In the genomic region with DNA sequence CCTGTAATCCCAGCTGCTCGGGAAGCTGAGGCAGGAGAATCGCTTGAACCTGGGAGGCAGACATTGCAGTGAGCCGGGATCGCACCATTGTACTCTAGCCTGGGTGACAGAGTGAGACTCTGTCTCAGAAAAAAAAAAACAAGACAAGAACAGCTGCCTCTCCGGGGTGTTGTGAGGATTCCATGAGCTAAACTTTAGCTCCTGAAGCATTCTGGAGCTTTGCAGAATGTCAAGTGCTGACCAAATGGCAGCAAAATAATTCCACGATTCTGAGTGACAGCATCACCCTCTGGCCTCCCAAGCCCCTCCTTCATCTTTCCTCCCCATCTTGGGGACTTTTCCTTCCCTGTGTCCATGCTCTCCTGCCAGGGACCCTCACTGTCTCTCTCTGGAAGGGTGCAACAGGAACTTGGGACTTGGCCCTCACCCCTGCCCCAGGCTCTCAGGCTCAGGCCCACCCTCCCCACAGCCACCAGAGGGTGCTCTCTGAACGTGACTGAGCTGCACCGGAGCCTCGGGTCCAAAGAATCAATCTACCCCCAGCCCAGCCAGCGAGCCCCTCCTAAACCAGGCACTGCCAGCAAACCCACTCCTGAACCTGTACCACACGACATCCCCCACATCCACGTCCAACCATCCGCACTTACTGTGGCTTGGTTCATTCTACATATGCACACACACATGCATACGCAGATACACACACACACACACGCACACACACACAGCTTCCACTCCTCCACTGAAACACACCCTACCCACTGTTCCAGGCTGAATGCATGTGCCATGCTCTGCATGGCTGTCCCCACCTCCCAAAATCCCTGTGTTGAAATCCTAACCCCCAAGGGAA, we compare ENCODE assay signal across 1 cellular context.
TF ChIP-seq lines count a peak whose summit lies in the region.

No MANE protein-coding gene starts in this region.

TF ChIP-seq in HEK293, 187 proteins besides CTCF, POLR2A, EP300 and RAD21 (continued from another document and continues in another):
- TF ChIP-seq ZSCAN30 (tag by site-specific recombination; IDR thresholded peaks at IDR 0.05) (no peak), GLIS2 (tag by site-specific recombination; IDR thresholded peaks at IDR 0.05) (no peak), ZNF366 (tag by site-specific recombination; conservative IDR thresholded peaks at IDR 0.05) (no peak), ZSCAN5A (tag by site-specific recombination; IDR thresholded peaks at IDR 0.05) (no peak), ZNF19 (tag by site-specific recombination; IDR thresholded peaks at IDR 0.05; ENCODE audit: low read depth) (no peak), GLI2 (tag by site-specific recombination; IDR thresholded peaks at IDR 0.05; ENCODE audit: borderline replicate concordance, low read depth) (no peak), KLF10 (tag by site-specific recombination; IDR thresholded peaks at IDR 0.05) (no peak), KLF16 (tag by site-specific recombination; IDR thresholded peaks at IDR 0.05) (no peak), ZNF76 (tag by site-specific recombination; IDR thresholded peaks at IDR 0.05; ENCODE audit: borderline replicate concordance, low read depth) (no peak), ZNF169 (tag by site-specific recombination; IDR thresholded peaks at IDR 0.05) (no peak), ZNF133 (tag by site-specific recombination; IDR thresholded peaks at IDR 0.05) (no peak), ZNF112 (tag by site-specific recombination; IDR thresholded peaks at IDR 0.05) (no peak), ZIC2 (tag by site-specific recombination; IDR thresholded peaks at IDR 0.05) (no peak), ZNF560 (tag by site-specific recombination; IDR thresholded peaks at IDR 0.05; ENCODE audit: borderline replicate concordance) (no peak), ZNF707 (tag by site-specific recombination; IDR thresholded peaks at IDR 0.05) (no peak; the same call in 1 of the 2 replicates), ZNF214 (tag by site-specific recombination; IDR thresholded peaks at IDR 0.05; ENCODE audit: borderline replicate concordance) (no peak), ELK4 (IDR thresholded peaks at IDR 0.05; ENCODE audit: borderline replicate concordance, low read depth, low read length) (no peak), ZNF660 (tag by site-specific recombination; IDR thresholded peaks at IDR 0.05) (no peak), KLF9 (tag by site-specific recombination; IDR thresholded peaks at IDR 0.05; ENCODE audit: low read depth) (peak; percentile 31; the same call in 1 of the 2 replicates), ZNF629 (tag by site-specific recombination; IDR thresholded peaks at IDR 0.05) (no peak), MEIS1 (CRISPR knock-in tag; IDR thresholded peaks at IDR 0.05; ENCODE audit: borderline replicate concordance) (no peak), ZNF529 (tag by site-specific recombination; IDR thresholded peaks at IDR 0.05; ENCODE audit: insufficient replicate concordance) (no peak), ZNF558 (tag by site-specific recombination; IDR thresholded peaks at IDR 0.05) (no peak), ZNF514 (tag by site-specific recombination; IDR thresholded peaks at IDR 0.05) (no peak), ZNF585B (tag by site-specific recombination; IDR thresholded peaks at IDR 0.05) (no peak), ZNF473 (tag by site-specific recombination; IDR thresholded peaks at IDR 0.05) (no peak), ZEB2 (tag by site-specific recombination; IDR thresholded peaks at IDR 0.05) (0 out of 2 replicates have a peak, but pooled peaks have one; percentile 26), ZNF426 (tag by site-specific recombination; IDR thresholded peaks at IDR 0.05) (no peak), HOXD13 (CRISPR knock-in tag; IDR thresholded peaks at IDR 0.05; ENCODE audit: borderline replicate concordance) (no peak), ZNF777 (tag by site-specific recombination; IDR thresholded peaks at IDR 0.05; ENCODE audit: borderline replicate concordance) (no peak), GLIS1 (tag by site-specific recombination; IDR thresholded peaks at IDR 0.05) (peak; percentile 42), SCRT2 (tag by site-specific recombination; IDR thresholded peaks at IDR 0.05) (peak; percentile 30; the same call in 1 of the 2 replicates), HOXC10 (CRISPR knock-in tag; IDR thresholded peaks at IDR 0.05) (no peak), ZNF155 (tag by site-specific recombination; IDR thresholded peaks at IDR 0.05) (no peak), SETDB1 (IDR thresholded peaks at IDR 0.05; ENCODE audit: insufficient read length, low read length) (no peak), ZNF292 (tag by site-specific recombination; IDR thresholded peaks at IDR 0.05; ENCODE audit: borderline replicate concordance, low read depth) (no peak), ZNF501 (tag by site-specific recombination; IDR thresholded peaks at IDR 0.05) (0 out of 2 replicates have a peak, but pooled peaks have one; percentile 33), ZNF830 (tag by site-specific recombination; IDR thresholded peaks at IDR 0.05; ENCODE audit: low read depth) (no peak), ZNF768 (tag by site-specific recombination; IDR thresholded peaks at IDR 0.05) (no peak), ZNF423 (tag by site-specific recombination; IDR thresholded peaks at IDR 0.05) (no peak), ZNF266 (tag by site-specific recombination; IDR thresholded peaks at IDR 0.05; ENCODE audit: low read depth) (no peak), ZNF510 (tag by site-specific recombination; IDR thresholded peaks at IDR 0.05; ENCODE audit: insufficient replicate concordance) (no peak), BCL11A (tag by site-specific recombination; IDR thresholded peaks at IDR 0.05; ENCODE audit: low read depth) (peak; percentile 18; the same call in 1 of the 2 replicates), ZBTB17 (tag by site-specific recombination; IDR thresholded peaks at IDR 0.05) (peak; percentile 40; the same call in 1 of the 2 replicates), MYNN (tag by site-specific recombination; IDR thresholded peaks at IDR 0.05; ENCODE audit: borderline replicate concordance) (no peak), ZNF23 (tag by site-specific recombination; IDR thresholded peaks at IDR 0.05; ENCODE audit: borderline replicate concordance) (no peak), ZNF571 (tag by site-specific recombination; IDR thresholded peaks at IDR 0.05) (no peak), EGR2 (tag by site-specific recombination; IDR thresholded peaks at IDR 0.05; ENCODE audit: low read depth) (no peak), ZNF610 (tag by site-specific recombination; IDR thresholded peaks at IDR 0.05; ENCODE audit: borderline replicate concordance) (no peak), ZNF404 (tag by site-specific recombination; IDR thresholded peaks at IDR 0.05) (no peak), ZNF433 (tag by site-specific recombination; IDR thresholded peaks at IDR 0.05; ENCODE audit: low read depth) (no peak), ZNF354C (tag by site-specific recombination; IDR thresholded peaks at IDR 0.05; ENCODE audit: borderline replicate concordance, low read depth) (no peak), ZNF157 (tag by site-specific recombination; IDR thresholded peaks at IDR 0.05) (no peak), PRDM2 (tag by site-specific recombination; IDR thresholded peaks at IDR 0.05; ENCODE audit: borderline replicate concordance) (no peak), YY2 (tag by site-specific recombination; IDR thresholded peaks at IDR 0.05) (no peak)
- TF ChIP-seq, protein P1, sequence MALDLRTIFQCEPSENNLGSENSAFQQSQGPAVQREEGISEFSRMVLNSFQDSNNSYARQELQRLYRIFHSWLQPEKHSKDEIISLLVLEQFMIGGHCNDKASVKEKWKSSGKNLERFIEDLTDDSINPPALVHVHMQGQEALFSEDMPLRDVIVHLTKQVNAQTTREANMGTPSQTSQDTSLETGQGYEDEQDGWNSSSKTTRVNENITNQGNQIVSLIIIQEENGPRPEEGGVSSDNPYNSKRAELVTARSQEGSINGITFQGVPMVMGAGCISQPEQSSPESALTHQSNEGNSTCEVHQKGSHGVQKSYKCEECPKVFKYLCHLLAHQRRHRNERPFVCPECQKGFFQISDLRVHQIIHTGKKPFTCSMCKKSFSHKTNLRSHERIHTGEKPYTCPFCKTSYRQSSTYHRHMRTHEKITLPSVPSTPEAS (tag by site-specific recombination; IDR thresholded peaks at IDR 0.05), result peak; percentile 98
- TF ChIP-seq, protein P2, sequence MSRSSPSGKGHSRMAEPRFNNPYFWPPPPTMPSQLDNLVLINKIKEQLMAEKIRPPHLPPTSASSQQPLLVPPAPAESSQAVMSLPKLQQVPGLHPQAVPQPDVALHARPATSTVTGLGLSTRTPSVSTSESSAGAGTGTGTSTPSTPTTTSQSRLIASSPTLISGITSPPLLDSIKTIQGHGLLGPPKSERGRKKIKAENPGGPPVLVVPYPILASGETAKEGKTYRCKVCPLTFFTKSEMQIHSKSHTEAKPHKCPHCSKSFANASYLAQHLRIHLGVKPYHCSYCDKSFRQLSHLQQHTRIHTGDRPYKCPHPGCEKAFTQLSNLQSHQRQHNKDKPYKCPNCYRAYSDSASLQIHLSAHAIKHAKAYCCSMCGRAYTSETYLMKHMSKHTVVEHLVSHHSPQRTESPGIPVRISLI (tag by site-specific recombination; IDR thresholded peaks at IDR 0.05), result no peak
- TF ChIP-seq, protein P3, sequence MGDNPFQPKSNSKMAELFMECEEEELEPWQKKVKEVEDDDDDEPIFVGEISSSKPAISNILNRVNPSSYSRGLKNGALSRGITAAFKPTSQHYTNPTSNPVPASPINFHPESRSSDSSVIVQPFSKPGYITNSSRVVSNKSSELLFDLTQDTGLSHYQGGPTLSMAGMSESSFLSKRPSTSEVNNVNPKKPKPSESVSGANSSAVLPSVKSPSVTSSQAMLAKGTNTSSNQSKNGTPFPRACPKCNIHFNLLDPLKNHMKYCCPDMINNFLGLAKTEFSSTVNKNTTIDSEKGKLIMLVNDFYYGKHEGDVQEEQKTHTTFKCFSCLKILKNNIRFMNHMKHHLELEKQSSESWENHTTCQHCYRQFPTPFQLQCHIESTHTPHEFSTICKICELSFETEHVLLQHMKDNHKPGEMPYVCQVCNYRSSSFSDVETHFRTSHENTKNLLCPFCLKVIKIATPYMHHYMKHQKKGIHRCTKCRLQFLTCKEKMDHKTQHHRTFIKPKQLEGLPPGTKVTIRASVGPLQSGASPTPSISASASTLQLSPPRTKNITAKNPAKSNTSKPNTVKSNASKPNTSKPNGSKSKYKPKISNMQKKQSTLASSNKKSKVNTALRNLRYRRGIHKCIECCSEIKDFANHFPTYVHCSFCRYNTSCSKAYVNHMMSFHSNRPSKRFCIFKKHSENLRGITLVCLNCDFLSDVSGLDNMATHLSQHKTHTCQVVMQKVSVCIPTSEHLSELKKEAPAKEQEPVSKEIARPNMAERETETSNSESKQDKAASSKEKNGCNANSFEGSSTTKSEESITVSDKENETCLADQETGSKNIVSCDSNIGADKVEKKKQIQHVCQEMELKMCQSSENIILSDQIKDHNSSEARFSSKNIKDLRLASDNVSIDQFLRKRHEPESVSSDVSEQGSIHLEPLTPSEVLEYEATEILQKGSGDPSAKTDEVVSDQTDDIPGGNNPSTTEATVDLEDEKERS (tag by site-specific recombination; IDR thresholded peaks at IDR 0.05), result no peak
